Comparison of ENCODE assay signal across 7 cellular contexts in the genomic region with DNA sequence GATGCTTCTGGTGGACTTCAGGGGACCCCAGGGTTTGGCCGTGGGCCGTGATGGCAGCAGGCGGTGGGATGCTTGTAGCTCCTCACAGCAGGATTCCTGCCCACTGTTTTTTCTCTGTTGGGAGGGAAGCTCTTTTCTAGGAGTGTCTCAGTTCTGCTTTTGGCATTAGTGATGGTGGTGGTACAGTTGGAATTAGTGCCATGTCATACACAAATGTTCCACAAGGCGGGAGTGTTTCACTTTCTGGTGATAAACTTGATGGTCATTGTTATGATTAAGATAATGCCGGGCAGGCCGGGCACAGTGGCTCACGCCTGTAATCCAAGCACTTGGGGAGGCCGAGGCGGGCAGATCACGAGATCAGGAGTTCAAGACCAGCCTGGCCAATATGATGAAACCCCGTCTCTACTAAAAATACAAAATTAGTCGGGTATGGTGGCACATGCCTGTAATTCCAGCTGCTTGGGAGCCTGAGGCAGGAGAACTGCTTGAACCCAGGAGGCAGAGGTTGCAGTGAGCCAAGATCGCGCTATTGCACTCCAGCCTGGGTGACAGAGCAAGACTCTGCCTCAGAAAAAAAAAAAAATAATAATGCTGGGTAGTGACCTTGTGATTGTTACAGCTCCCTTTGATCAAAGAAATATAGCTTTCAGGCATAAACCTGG. TPM values are rescaled to one million over a fixed set of nuclear protein-coding genes. Genes with fewer than 3 reads are reported as not detected.
DNase-seq lines count a peak whose midpoint lies in the region; ATAC-seq and TF ChIP-seq lines count a peak whose summit lies in the region.
"Not testable (repeated sequence)": the region's sequence is repeated elsewhere in the genome, so short reads cannot be mapped to it uniquely, and the experiment has no call there.

No MANE protein-coding gene starts in this region.

- intact Hi-C loops in activated CD8-positive, alpha-beta T cell treated with anti-CD3 and anti-CD28 coated beads for 36 hours (cut with micrococcal nuclease), result loop anchor here (10.0 kb wide), 1 partner anchor 47 kb away; no protein-coding TSS in a partner anchor
- intact Hi-C loops in psoas muscle (cut with DNase I), result not testable (repeated sequence)

- TF ChIP-seq CTCF in LNCAP (IDR thresholded peaks at IDR 0.05) (peak; percentile 76), endodermal cell (conservative IDR thresholded peaks at IDR 0.05) (peak; percentile 72), kidney epithelial cell (IDR thresholded peaks at IDR 0.05; ENCODE audit: insufficient read depth, low read length, poor library complexity, severe bottlenecking) (peak; percentile 59), psoas muscle (IDR thresholded peaks at IDR 0.05) (peak; percentile 57)
- peak; percentile 39 for TF ChIP-seq CTCF in activated CD8-positive, alpha-beta T cell treated with anti-CD3 and anti-CD28 coated beads for 36 hours (IDR thresholded peaks at IDR 0.05)

- not testable (repeated sequence) for H3K4me1 Mint-ChIP-seq in activated CD8-positive, alpha-beta T cell treated with anti-CD3 and anti-CD28 coated beads for 36 hours (ENCODE audit: low read depth); endodermal cell

- CTCF ChIA-PET in activated CD8-positive, alpha-beta T cell treated with anti-CD3 and anti-CD28 coated beads for 36 hours (lab: Charles Lee), result interaction anchor here (0.7 to 2.3 kb wide), 8 partner anchors 8 to 116 kb away, joined by 3 to 10 read pairs (median 4); partner anchors contain the start of gene CENPS

- H3K4me3 ChIP-seq in endodermal cell (ENCODE audit: low read length); kidney epithelial cell (ENCODE audit: low read depth, low read length); psoas muscle: not testable (repeated sequence)

- H3K9me3 Mint-ChIP-seq in activated CD8-positive, alpha-beta T cell treated with anti-CD3 and anti-CD28 coated beads for 36 hours; endodermal cell: not testable (repeated sequence)

- 81 to 85% methylated on average over 7 to 14 of the region's 14 CpGs for WGBS in endodermal cell (ENCODE audit: insufficient coverage in 1 of 2, insufficient read length in 1 of 2), 2 experiments
- WGBS in psoas muscle, 3 donors, result 42 to 57% (median 46%) methylated on average over 14 of the region's 14 CpGs

- not testable (repeated sequence) for H3K4me1 ChIP-seq in endodermal cell (ENCODE audit: control insufficient read depth, insufficient read depth, low read length); psoas muscle

- H3K27me3 ChIP-seq in endodermal cell (ENCODE audit: control insufficient read depth, insufficient read depth, low read length, poor library complexity, severe bottlenecking); kidney epithelial cell (ENCODE audit: control insufficient read depth, insufficient read depth, low read length); psoas muscle (ENCODE audit: insufficient read depth in 3 of 3, low read length in 2 of 3): not testable (repeated sequence)

- H3K36me3 Mint-ChIP-seq in activated CD8-positive, alpha-beta T cell treated with anti-CD3 and anti-CD28 coated beads for 36 hours (ENCODE audit: low read depth), result not testable (repeated sequence)
- H3K36me3 Mint-ChIP-seq in endodermal cell (ENCODE audit: low read depth), result peaks cover 71% of the 10 kb centered on the region

- H3K9me3 ChIP-seq in endodermal cell (ENCODE audit: control insufficient read depth, low read length); psoas muscle: not testable (repeated sequence)

- not testable (repeated sequence) for H3K27ac ChIP-seq in endodermal cell (ENCODE audit: low read depth, low read length)
- H3K27ac ChIP-seq in psoas muscle, result peak overlapping the region; percentile 46

- peak; percentile 27 for ATAC-seq in activated CD8-positive, alpha-beta T cell treated with anti-CD3 and anti-CD28 coated beads for 36 hours
- peak; percentile 64 to 80 (median 76) for ATAC-seq in psoas muscle

- not testable (repeated sequence) for H3K4me3 Mint-ChIP-seq in activated CD8-positive, alpha-beta T cell treated with anti-CD3 and anti-CD28 coated beads for 36 hours; endodermal cell

- POLR2A ChIA-PET in activated CD8-positive, alpha-beta T cell treated with anti-CD3 and anti-CD28 coated beads for 36 hours (lab: Charles Lee), result interaction anchor here (0.7 kb wide), 2 partner anchors 20 to 1062 kb away, joined by 3 read pairs; no protein-coding TSS in a partner anchor

- H3K27me3 Mint-ChIP-seq in activated CD8-positive, alpha-beta T cell treated with anti-CD3 and anti-CD28 coated beads for 36 hours; endodermal cell (ENCODE audit: insufficient read depth): not testable (repeated sequence)

- peaks cover 67% of the 10 kb centered on the region for H3K36me3 ChIP-seq in endodermal cell (ENCODE audit: control insufficient read depth, insufficient read depth, low read length)
- H3K36me3 ChIP-seq in kidney epithelial cell (ENCODE audit: control insufficient read depth, insufficient read depth, low read length), result not testable (repeated sequence)
- H3K36me3 ChIP-seq in psoas muscle (ENCODE audit: insufficient read depth in 1 of 2, low read depth in 1 of 2), result peaks cover 0 to 86% of the 10 kb centered on the region in 2 donors

- not testable (repeated sequence) for H3K9ac ChIP-seq in endodermal cell (ENCODE audit: extremely low read depth, low read length, poor library complexity, severe bottlenecking)

- peak; percentile 53 for DNase-seq in GDM1 (lab: John Stamatoyannopoulos, UW)
- DNase-seq in OCI-M2 (lab: John Stamatoyannopoulos, UW; ENCODE audit: unreplicated experiment), result peak; percentile 58
- DNase-seq in activated CD8-positive, alpha-beta T cell treated with anti-CD3 and anti-CD28 coated beads for 36 hours, result peak; percentile 58
- peak; percentile 79 for DNase-seq in endodermal cell
- not testable (repeated sequence) for DNase-seq in kidney epithelial cell (ENCODE audit: low read depth)
- peak; percentile 51 to 63 for DNase-seq in psoas muscle

- not testable (repeated sequence) for H3K27ac Mint-ChIP-seq in activated CD8-positive, alpha-beta T cell treated with anti-CD3 and anti-CD28 coated beads for 36 hours
- H3K27ac Mint-ChIP-seq in endodermal cell, result peak overlapping the region; percentile 61

RNA-seq across cellular contexts. Expression of gene PGD, which starts 21.4 kb away (rescaled TPM):
- 100 to 1,000 TPM; 126 to 130 TPM for total RNA-seq in activated CD8-positive, alpha-beta T cell treated with anti-CD3 and anti-CD28 coated beads for 36 hours
- 100 to 1,000 TPM; 198 to 217 TPM for total RNA-seq in endodermal cell
- 295 TPM for polyA plus RNA-seq in endodermal cell (2013, experiment 1 of 2)
- polyA plus RNA-seq in endodermal cell (2013, experiment 2 of 2), result 279 TPM
- total RNA-seq in kidney epithelial cell, result 208 and 239 TPM in 2 replicates
- total RNA-seq in psoas muscle, result 10 to 100 TPM; 25.1 to 39.2 (median 28.4) TPM
- polyA plus RNA-seq in psoas muscle, result 10 to 100 TPM; 24.9 to 33.1 (median 29.5) TPM

RNA-seq across cellular contexts. Expression of gene CENPS, which starts 52.7 kb away (rescaled TPM):
- 10 to 100 TPM; 18.3 to 19.4 TPM for total RNA-seq in activated CD8-positive, alpha-beta T cell treated with anti-CD3 and anti-CD28 coated beads for 36 hours
- 10 to 100 TPM; 23.1 to 30.8 TPM for total RNA-seq in endodermal cell
- 22.5 TPM for polyA plus RNA-seq in endodermal cell (2013, experiment 1 of 2)
- polyA plus RNA-seq in endodermal cell (2013, experiment 2 of 2), result 25.0 TPM
- total RNA-seq in kidney epithelial cell, result 6.6 and 8.5 TPM in 2 replicates
- 1 to 10 TPM; 2.2 to 7.6 (median 6.6) TPM for total RNA-seq in psoas muscle
- 10 to 100 TPM in 1 of 3 donors, 1 to 10 TPM in 2; 7.5 to 31.4 (median 7.5) TPM for polyA plus RNA-seq in psoas muscle
